8 cellular contexts compared by ENCODE assay signal in the genomic region with DNA sequence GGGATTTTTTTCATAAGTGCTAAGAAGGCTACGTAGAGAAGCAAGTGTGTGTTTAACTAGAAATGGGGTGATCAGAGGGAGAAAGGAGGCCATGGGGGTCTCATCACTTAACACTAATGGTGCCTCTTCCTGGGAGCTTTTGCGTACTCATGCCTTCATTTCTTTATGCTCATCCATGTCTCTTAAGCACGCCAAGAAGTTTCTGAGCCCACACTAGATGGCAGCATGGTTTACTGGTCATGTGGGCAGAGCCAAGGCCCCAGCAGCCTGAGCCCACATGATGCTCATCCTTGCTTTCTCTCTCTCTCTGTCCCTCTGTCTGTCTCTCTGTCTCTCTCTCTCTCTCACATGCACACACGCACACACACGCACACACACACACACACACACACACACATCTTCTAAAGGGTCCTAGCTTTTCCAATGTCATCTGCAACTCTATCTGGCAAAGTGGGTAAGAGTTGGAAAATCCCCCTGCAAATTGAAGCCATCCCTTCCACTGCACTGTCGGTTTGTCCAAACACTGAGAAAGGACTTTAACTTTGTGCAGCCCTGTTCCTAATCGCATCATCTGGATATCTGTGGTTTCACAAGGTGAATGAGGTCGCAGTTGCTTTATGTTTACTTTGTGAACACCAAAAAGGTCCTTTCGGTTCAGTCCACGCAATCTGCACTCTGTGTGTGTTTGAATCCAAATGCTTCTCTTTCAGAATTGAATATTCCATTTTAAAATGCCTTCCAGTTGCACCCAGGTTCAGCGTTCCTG.
DNase-seq lines count a peak whose midpoint lies in the region; ATAC-seq and TF ChIP-seq lines count a peak whose summit lies in the region.

No MANE protein-coding gene starts in this region.

- H3K36me3 ChIP-seq in OCI-LY7 (ENCODE audit: insufficient read depth, low read length) (no peaks in the 10 kb centered on the region), esophagus muscularis mucosa (no peaks in the 10 kb centered on the region)

- no peaks in the 10 kb centered on the region for H4K20me1 ChIP-seq in OCI-LY7 (ENCODE audit: insufficient read depth, low read length)

- H3K9me3 ChIP-seq in OCI-LY7 (ENCODE audit: low read length): no peaks in the 10 kb centered on the region
- no peaks in the 10 kb centered on the region for H3K9me3 ChIP-seq in esophagus muscularis mucosa

- TF ChIP-seq CTCF in GM12872 (IDR thresholded peaks at IDR 0.05; ENCODE audit: insufficient read depth, low read depth, low read length) (peak; percentile 50; the same call in 2 of the 3 replicates), OCI-LY7 (conservative IDR thresholded peaks at IDR 0.05; ENCODE audit: low read length) (peak; percentile 43), esophagus muscularis mucosa (IDR thresholded peaks at IDR 0.05) (peak; percentile 12 to 35 (median 25))

- intact Hi-C loops in OCI-LY7 (cut with micrococcal nuclease; ENCODE audit: unreplicated experiment) (no loop called here), esophagus muscularis mucosa (cut with DNase I) (no loop called here)

- peak; percentile 72 for ATAC-seq in HG02678 (IDR thresholded peaks at IDR 0.05; ENCODE audit: unreplicated experiment)
- ATAC-seq in HG03095 (IDR thresholded peaks at IDR 0.05; ENCODE audit: unreplicated experiment): no peak

- no peak for TF ChIP-seq POLR2A in esophagus muscularis mucosa (IDR thresholded peaks at IDR 0.05; ENCODE audit: low read depth)

- CTCF ChIA-PET in OCI-LY7 (lab: Charles Lee; ENCODE audit: unreplicated experiment): no interaction called here

- POLR2A ChIA-PET in OCI-LY7 (lab: Charles Lee): no interaction called here

- H3K4me2 ChIP-seq in OCI-LY7 (ENCODE audit: low read length): no peak overlapping the region

- 74% methylated on average over 11 of the region's 11 CpGs for WGBS in esophagus muscularis mucosa

- no peak overlapping the region for H3K27ac ChIP-seq in OCI-LY7 (ENCODE audit: low read depth, low read length, poor library complexity, severe bottlenecking)
- H3K27ac ChIP-seq in esophagus muscularis mucosa (replicated peaks in 1 of 4): no peak overlapping the region

- no TSS peak for BruUV-seq in OCI-LY7 (replicated peaks; lab: Mats Ljungman, UMichigan)

- peak; percentile 17 for DNase-seq in OCI-LY7 (ENCODE audit: low spot score)
- DNase-seq in esophagus muscularis mucosa (ENCODE audit: extremely low spot score): peak; percentile 50
- DNase-seq in occipital lobe (lab: John Stamatoyannopoulos, UW): peak; percentile 39
- no peak for DNase-seq in activated CD4-positive, alpha-beta T cell treated with anti-CD3 and anti-CD28 coated beads for 48 hours
- DNase-seq in central memory CD4-positive, alpha-beta T cell: no peak

- H3K4me3 ChIP-seq in OCI-LY7 (ENCODE audit: low read depth, low read length, poor library complexity, severe bottlenecking): no peak overlapping the region
- H3K4me3 ChIP-seq in esophagus muscularis mucosa: no peak overlapping the region

- H2AFZ ChIP-seq in OCI-LY7 (ENCODE audit: low read length): no peak overlapping the region

- no peaks in the 10 kb centered on the region for H3K27me3 ChIP-seq in esophagus muscularis mucosa

- no peaks in the 10 kb centered on the region for H3K79me2 ChIP-seq in OCI-LY7 (ENCODE audit: insufficient read depth, low read depth, low read length)

- TF ChIP-seq EP300 in esophagus muscularis mucosa (IDR thresholded peaks at IDR 0.05): no peak

- no peaks in the 10 kb centered on the region for H3K4me1 ChIP-seq in OCI-LY7 (ENCODE audit: insufficient read depth, low read length, poor library complexity, severe bottlenecking)
- H3K4me1 ChIP-seq in esophagus muscularis mucosa: peaks cover 0 to 4% (median 0%) of the 10 kb centered on the region in 4 donors

- H3K9me2 ChIP-seq in OCI-LY7 (ENCODE audit: insufficient read depth, low read length): no peaks in the 10 kb centered on the region

Comparison
In these comparisons a context has a peak if more than half of its experiments do, and no peak if none do; other contexts are left out.
1. DNase-seq: peak in OCI-LY7 (single experiment), esophagus muscularis mucosa (single experiment) and occipital lobe (single experiment); none in activated CD4-positive, alpha-beta T cell treated with anti-CD3 and anti-CD28 coated beads for 48 hours (single experiment) and central memory CD4-positive, alpha-beta T cell (single experiment).
2. Peak in every context shown above with its lines, with median percentiles within 50 percentile points of each other: CTCF ChIP-seq.